ENCODE assay signal across 1 cellular context in genomic region chr4:8350841-8351461, GRCh38.
TF ChIP-seq lines count a peak whose summit lies in the region.

No MANE protein-coding gene starts in this region.

TF ChIP-seq in IMR-90, 13 proteins besides CTCF, POLR2A, EP300 and RAD21:
- TF ChIP-seq RCOR1 (IDR thresholded peaks at IDR 0.05; ENCODE audit: insufficient replicate concordance, low read length) (no peak), RFX5 (IDR thresholded peaks at IDR 0.05; ENCODE audit: low read depth, low read length) (no peak), BHLHE40 (IDR thresholded peaks at IDR 0.05; ENCODE audit: low read depth, low read length) (no peak), SMC3 (IDR thresholded peaks at IDR 0.05; ENCODE audit: low read depth, low read length) (no peak), CEBPB (IDR thresholded peaks at IDR 0.05; ENCODE audit: low read depth, low read length) (no peak), FOS (IDR thresholded peaks at IDR 0.05; ENCODE audit: low read depth, low read length) (no peak), ELK1 (IDR thresholded peaks at IDR 0.05; ENCODE audit: borderline replicate concordance, low read depth, low read length) (no peak), MAZ (IDR thresholded peaks at IDR 0.05; ENCODE audit: borderline replicate concordance, low read depth, low read length) (no peak), USF2 (IDR thresholded peaks at IDR 0.05; ENCODE audit: low read depth, low read length) (no peak)
TF ChIP-seq in IMR-90: peak in this region for 0.
